In genomic region chr1:224704409-224704735, GRCh38 we compare ENCODE assay signal across 8 cellular contexts.
"Had no signal": no experiment of that assay in that cellular context is flagged by ENCODE, and none has a peak within 500 bp of the region (broad histone marks: within the 10 kb centered on the region; RNA-seq: fewer than 3 reads in every experiment).

No MANE protein-coding gene starts in this region.

- H3K9ac ChIP-seq: GM23248 had no signal

- ATAC-seq: K562 had no signal

- H2AFZ ChIP-seq: GM23248 had no signal

- FAIRE-seq: H54, HTR-8/SVneo, K562 had no signal

- DNase-seq: GM23248, GOT3, H9, HCEC 1CT, IMR-90 had no signal

- H3K9me3 Mint-ChIP-seq: H9 had no signal

- H3K27ac ChIP-seq: GM23248 had no signal

- H3K4me3 Mint-ChIP-seq: H9 had no signal

- H3K4me3 ChIP-seq: GM23248, K562 had no signal
